In the genomic region with DNA sequence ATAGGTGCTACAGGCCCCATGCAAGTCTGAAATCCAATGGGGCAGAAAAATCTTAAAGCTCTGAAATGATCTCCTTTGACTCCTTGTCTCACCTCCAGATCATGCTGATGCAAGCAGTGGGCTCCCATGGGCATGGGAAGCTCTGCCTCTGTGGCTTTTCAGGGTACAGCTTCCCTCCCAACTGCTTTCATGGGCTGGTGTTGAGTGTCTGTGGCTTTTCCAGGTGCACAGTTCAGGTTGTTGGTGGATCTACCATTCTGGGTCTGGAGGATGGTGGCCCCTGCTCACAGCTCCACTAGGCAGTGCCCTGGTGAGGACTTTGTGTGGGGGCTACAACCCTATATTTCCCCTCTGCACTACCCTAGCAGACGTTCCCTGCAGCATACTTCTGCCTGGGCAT, we compare ENCODE assay signal across 33 cellular contexts.
"Had no signal": no experiment of that assay in that cellular context is flagged by ENCODE, and none has a peak within 500 bp of the region (broad histone marks: within the 10 kb centered on the region; RNA-seq: fewer than 3 reads in every experiment).

No MANE protein-coding gene starts in this region.

- H3K27ac Mint-ChIP-seq: activated B cell treated with CpG ODN at 0.5 μM for 24 hours; activated CD4-positive, alpha-beta memory T cell treated with anti-CD3 and anti-CD28 coated beads, Interleukin-2, amount 10 ng/mL, durations not matched to agents 7 days and 5 days; activated CD4-positive, alpha-beta T cell treated with anti-CD3 and anti-CD28 coated beads, Interleukin-2, amount 10 ng/mL, durations not matched to agents 7 days and 5 days; activated CD8-positive, alpha-beta memory T cell treated with anti-CD3 and anti-CD28 coated beads, Interleukin-2, amount 10 ng/mL, durations not matched to agents 7 days and 5 days; activated CD8-positive, alpha-beta T cell treated with anti-CD3 and anti-CD28 coated beads, Interleukin-2, amount 10 ng/mL, durations not matched to agents 7 days and 5 days; activated naive CD4-positive, alpha-beta T cell treated with anti-CD3 and anti-CD28 coated beads, Interleukin-2, amount 10 ng/mL, durations not matched to agents 7 days and 5 days; activated naive CD4-positive, alpha-beta T cell treated with anti-CD3 and anti-CD28 coated beads, Interleukin-2, amount 50 U/mL, for 24 hours; activated naive CD8-positive, alpha-beta T cell treated with anti-CD3 and anti-CD28 coated beads, Interleukin-2, amount 10 ng/mL, durations not matched to agents 7 days and 5 days; activated naive CD8-positive, alpha-beta T cell treated with anti-CD3 and anti-CD28 coated beads, Interleukin-2, amount 50 U/mL, for 24 hours; activated T-cell treated with anti-CD3 and anti-CD28 coated beads, Interleukin-2, amount 50 U/mL, for 24 hours; activated T-helper 2 cell treated with anti-CD3 and anti-CD28 coated beads, Interferon-gamma antibody, Interleukin-2, Interleukin-4, amounts not matched to agents 10 μg/mL and 5 μg/mL and 100 μg/mL, durations not matched to agents 14 hours and 24 hours and 36 hours; T-helper 1 cell treated with Interleukin-12 subunit alpha and Interleukin-12 subunit beta and Interleukin-4 antibody, amounts not matched to agents 30 μg/mL and 1 μg/mL, for 36 hours; T-helper 2 cell treated with Interferon-gamma antibody and Interleukin-4, amounts not matched to agents 5 μg/mL and 100 μg/mL, for 36 hours had no signal

- H3K36me3 ChIP-seq: ascending aorta, cardiac muscle cell had no signal

- DNase-seq: activated B cell treated with CpG ODN at 0.5 μM for 24 hours; activated CD4-positive, alpha-beta memory T cell treated with anti-CD3 and anti-CD28 coated beads, Interleukin-2, amount 10 ng/mL, durations not matched to agents 7 days and 5 days; activated CD4-positive, alpha-beta T cell treated with anti-CD3 and anti-CD28 coated beads for 1 hour; activated CD4-positive, alpha-beta T cell treated with anti-CD3 and anti-CD28 coated beads for 36 hours; activated CD4-positive, alpha-beta T cell treated with anti-CD3 and anti-CD28 coated beads for 48 hours; activated CD4-positive, alpha-beta T cell treated with anti-CD3 and anti-CD28 coated beads, Interleukin-2, amount 10 ng/mL, durations not matched to agents 7 days and 5 days; activated CD4-positive, alpha-beta T cell treated with anti-CD3 and anti-CD28 coated beads, Interleukin-2, amount 50 U/mL, for 48 hours; activated CD8-positive, alpha-beta memory T cell treated with anti-CD3 and anti-CD28 coated beads for 24 hours; activated CD8-positive, alpha-beta memory T cell treated with anti-CD3 and anti-CD28 coated beads, Interleukin-2, amount 10 ng/mL, durations not matched to agents 7 days and 5 days; activated CD8-positive, alpha-beta memory T cell treated with anti-CD3 and anti-CD28 coated beads, Interleukin-2, amount 50 U/mL, for 48 hours; activated CD8-positive, alpha-beta T cell treated with anti-CD3 and anti-CD28 coated beads, Interleukin-2, amount 10 ng/mL, durations not matched to agents 7 days and 5 days; activated effector memory CD4-positive, alpha-beta T cell treated with Interleukin-2 at 50 U/mL for 16 hours; activated gamma-delta T cell; activated naive CD4-positive, alpha-beta T cell treated with anti-CD3 and anti-CD28 coated beads, Interleukin-2, amount 10 ng/mL, durations not matched to agents 7 days and 5 days; activated naive CD4-positive, alpha-beta T cell treated with Interleukin-2 at 50 U/mL for 16 hours; activated naive CD8-positive, alpha-beta T cell treated with anti-CD3 and anti-CD28 coated beads, Interleukin-2, amount 10 ng/mL, durations not matched to agents 7 days and 5 days; activated T-cell treated with anti-CD3 and anti-CD28 coated beads, Interleukin-2, amount 50 U/mL, for 24 hours; activated T-cell treated with anti-CD3 and anti-CD28 coated beads, Interleukin-2, amount 50 U/mL, for 48 hours; amygdala; anterior cingulate cortex; caudate nucleus; T-helper 1 cell; T-helper 2 cell; T-helper 9 cell had no signal

- H3K4me1 Mint-ChIP-seq: activated B cell treated with CpG ODN at 0.5 μM for 24 hours; activated CD4-positive, alpha-beta memory T cell treated with anti-CD3 and anti-CD28 coated beads, Interleukin-2, amount 10 ng/mL, durations not matched to agents 7 days and 5 days; activated CD4-positive, alpha-beta T cell treated with anti-CD3 and anti-CD28 coated beads, Interleukin-2, amount 10 ng/mL, durations not matched to agents 7 days and 5 days; activated CD8-positive, alpha-beta memory T cell treated with anti-CD3 and anti-CD28 coated beads, Interleukin-2, amount 10 ng/mL, durations not matched to agents 7 days and 5 days; activated naive CD4-positive, alpha-beta T cell treated with anti-CD3 and anti-CD28 coated beads, Interleukin-2, amount 10 ng/mL, durations not matched to agents 7 days and 5 days; activated naive CD8-positive, alpha-beta T cell treated with anti-CD3 and anti-CD28 coated beads, Interleukin-2, amount 10 ng/mL, durations not matched to agents 7 days and 5 days; brain had no signal

- H3K4me3 Mint-ChIP-seq: activated B cell treated with CpG ODN at 0.5 μM for 24 hours; activated CD4-positive, alpha-beta memory T cell treated with anti-CD3 and anti-CD28 coated beads, Interleukin-2, amount 10 ng/mL, durations not matched to agents 7 days and 5 days; activated CD4-positive, alpha-beta T cell treated with anti-CD3 and anti-CD28 coated beads for 36 hours; activated CD4-positive, alpha-beta T cell treated with anti-CD3 and anti-CD28 coated beads, Interleukin-2, amount 10 ng/mL, durations not matched to agents 7 days and 5 days; activated CD8-positive, alpha-beta memory T cell treated with anti-CD3 and anti-CD28 coated beads, Interleukin-2, amount 10 ng/mL, durations not matched to agents 7 days and 5 days; activated CD8-positive, alpha-beta T cell treated with anti-CD3 and anti-CD28 coated beads, Interleukin-2, amount 10 ng/mL, durations not matched to agents 7 days and 5 days; activated naive CD4-positive, alpha-beta T cell treated with anti-CD3 and anti-CD28 coated beads, Interleukin-2, amount 10 ng/mL, durations not matched to agents 7 days and 5 days; activated naive CD4-positive, alpha-beta T cell treated with anti-CD3 and anti-CD28 coated beads, Interleukin-2, amount 50 U/mL, for 24 hours; activated naive CD8-positive, alpha-beta T cell treated with anti-CD3 and anti-CD28 coated beads, Interleukin-2, amount 10 ng/mL, durations not matched to agents 7 days and 5 days; activated naive CD8-positive, alpha-beta T cell treated with anti-CD3 and anti-CD28 coated beads, Interleukin-2, amount 50 U/mL, for 24 hours; activated T-cell treated with anti-CD3 and anti-CD28 coated beads, Interleukin-2, amount 50 U/mL, for 24 hours; brain; T-helper 1 cell treated with Interleukin-12 subunit alpha and Interleukin-12 subunit beta and Interleukin-4 antibody, amounts not matched to agents 30 μg/mL and 1 μg/mL, for 36 hours; T-helper 2 cell treated with Interferon-gamma antibody and Interleukin-4, amounts not matched to agents 5 μg/mL and 100 μg/mL, for 36 hours had no signal

- H3K27ac ChIP-seq: ascending aorta, cardiac muscle cell, VCaP had no signal

- H3K9me3 ChIP-seq: ascending aorta had no signal

- H3K4me1 ChIP-seq: ascending aorta had no signal

- H3K4me3 ChIP-seq: ascending aorta, cardiac muscle cell had no signal

- H3K27me3 Mint-ChIP-seq: activated B cell treated with CpG ODN at 0.5 μM for 24 hours; activated CD4-positive, alpha-beta memory T cell treated with anti-CD3 and anti-CD28 coated beads, Interleukin-2, amount 10 ng/mL, durations not matched to agents 7 days and 5 days; activated CD4-positive, alpha-beta T cell treated with anti-CD3 and anti-CD28 coated beads for 36 hours; activated CD4-positive, alpha-beta T cell treated with anti-CD3 and anti-CD28 coated beads, Interleukin-2, amount 10 ng/mL, durations not matched to agents 7 days and 5 days; activated CD8-positive, alpha-beta memory T cell treated with anti-CD3 and anti-CD28 coated beads, Interleukin-2, amount 10 ng/mL, durations not matched to agents 7 days and 5 days; activated naive CD4-positive, alpha-beta T cell treated with anti-CD3 and anti-CD28 coated beads, Interleukin-2, amount 10 ng/mL, durations not matched to agents 7 days and 5 days; activated naive CD4-positive, alpha-beta T cell treated with anti-CD3 and anti-CD28 coated beads, Interleukin-2, amount 50 U/mL, for 24 hours; activated naive CD8-positive, alpha-beta T cell treated with anti-CD3 and anti-CD28 coated beads, Interleukin-2, amount 10 ng/mL, durations not matched to agents 7 days and 5 days; activated naive CD8-positive, alpha-beta T cell treated with anti-CD3 and anti-CD28 coated beads, Interleukin-2, amount 50 U/mL, for 24 hours; activated T-cell treated with anti-CD3 and anti-CD28 coated beads, Interleukin-2, amount 50 U/mL, for 24 hours; brain had no signal

- H3K27me3 ChIP-seq: ascending aorta, cardiac muscle cell had no signal
